1 cellular context compared by ENCODE assay signal in the genomic region with DNA sequence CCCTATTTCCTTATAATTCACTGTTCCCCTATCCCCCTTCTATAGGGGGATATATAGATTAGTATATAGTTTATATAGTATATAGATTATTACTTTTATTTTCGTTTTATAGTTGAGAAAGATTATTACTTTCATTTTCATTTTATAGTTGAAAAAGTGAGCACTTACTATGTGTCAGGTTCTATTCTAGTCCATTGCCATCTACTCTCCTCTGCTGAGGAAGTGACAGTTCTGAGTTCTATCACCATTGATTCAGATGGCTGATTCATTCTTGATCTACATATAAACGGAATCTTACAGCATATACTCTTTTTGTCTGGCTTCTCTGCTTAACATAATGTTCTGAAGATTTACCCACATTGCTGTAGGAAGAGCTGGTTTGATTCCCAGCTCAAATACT.
TF ChIP-seq lines count a peak whose summit lies in the region.

No MANE protein-coding gene starts in this region.

TF ChIP-seq in SK-N-SH treated with all-trans-retinoic acid at 6 μM for 48 hours, 23 proteins besides CTCF, POLR2A, EP300 and RAD21 (continued from another document):
- TF ChIP-seq, protein P1, sequence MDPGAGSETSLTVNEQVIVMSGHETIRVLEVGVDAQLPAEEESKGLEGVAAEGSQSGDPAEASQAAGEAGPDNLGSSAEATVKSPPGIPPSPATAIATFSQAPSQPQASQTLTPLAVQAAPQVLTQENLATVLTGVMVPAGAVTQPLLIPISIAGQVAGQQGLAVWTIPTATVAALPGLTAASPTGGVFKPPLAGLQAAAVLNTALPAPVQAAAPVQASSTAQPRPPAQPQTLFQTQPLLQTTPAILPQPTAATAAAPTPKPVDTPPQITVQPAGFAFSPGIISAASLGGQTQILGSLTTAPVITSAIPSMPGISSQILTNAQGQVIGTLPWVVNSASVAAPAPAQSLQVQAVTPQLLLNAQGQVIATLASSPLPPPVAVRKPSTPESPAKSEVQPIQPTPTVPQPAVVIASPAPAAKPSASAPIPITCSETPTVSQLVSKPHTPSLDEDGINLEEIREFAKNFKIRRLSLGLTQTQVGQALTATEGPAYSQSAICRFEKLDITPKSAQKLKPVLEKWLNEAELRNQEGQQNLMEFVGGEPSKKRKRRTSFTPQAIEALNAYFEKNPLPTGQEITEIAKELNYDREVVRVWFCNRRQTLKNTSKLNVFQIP (CRISPR knock-in tag; IDR thresholded peaks at IDR 0.05; ENCODE audit: borderline replicate concordance, low read depth) = no peak
